ENCODE assay signal across 29 cellular contexts in genomic region chrX:53056292-53056691, GRCh38. TPM values are rescaled to one million over a fixed set of nuclear protein-coding genes. Genes with fewer than 3 reads are reported as not detected.
"Had no signal": no experiment of that assay in that cellular context is flagged by ENCODE, and none has a peak within 500 bp of the region (broad histone marks: within the 10 kb centered on the region; RNA-seq: fewer than 3 reads in every experiment).

No MANE protein-coding gene starts in this region.

- ATAC-seq: activated CD8-positive, alpha-beta memory T cell treated with anti-CD3 and anti-CD28 coated beads, Interleukin-2, amount 10 ng/mL, durations not matched to agents 7 days and 5 days; body of pancreas; gastrocnemius medialis; heart left ventricle; psoas muscle; right cardiac atrium had no signal

- FAIRE-seq: colon had no signal

- H3K27ac Mint-ChIP-seq: activated CD8-positive, alpha-beta memory T cell treated with anti-CD3 and anti-CD28 coated beads, Interleukin-2, amount 10 ng/mL, durations not matched to agents 7 days and 5 days; activated naive CD4-positive, alpha-beta T cell treated with anti-CD3 and anti-CD28 coated beads, Interleukin-2, amount 50 U/mL, for 24 hours; activated T-cell treated with anti-CD3 and anti-CD28 coated beads, Interleukin-2, amount 50 U/mL, for 24 hours; memory B cell; neural progenitor cell had no signal

- H3K36me3 Mint-ChIP-seq: activated CD8-positive, alpha-beta memory T cell treated with anti-CD3 and anti-CD28 coated beads, Interleukin-2, amount 10 ng/mL, durations not matched to agents 7 days and 5 days; activated naive CD4-positive, alpha-beta T cell treated with anti-CD3 and anti-CD28 coated beads, Interleukin-2, amount 50 U/mL, for 24 hours; memory B cell had no signal

- H3K4me1 Mint-ChIP-seq: activated naive CD4-positive, alpha-beta T cell treated with anti-CD3 and anti-CD28 coated beads, Interleukin-2, amount 50 U/mL, for 24 hours; neural progenitor cell had no signal

- H3K9me3 Mint-ChIP-seq: activated naive CD4-positive, alpha-beta T cell treated with anti-CD3 and anti-CD28 coated beads, Interleukin-2, amount 50 U/mL, for 24 hours; activated T-cell treated with anti-CD3 and anti-CD28 coated beads, Interleukin-2, amount 50 U/mL, for 24 hours; memory B cell had no signal

- H3K27me3 Mint-ChIP-seq: activated CD8-positive, alpha-beta memory T cell treated with anti-CD3 and anti-CD28 coated beads, Interleukin-2, amount 10 ng/mL, durations not matched to agents 7 days and 5 days; activated naive CD4-positive, alpha-beta T cell treated with anti-CD3 and anti-CD28 coated beads, Interleukin-2, amount 50 U/mL, for 24 hours; memory B cell had no signal

- DNase-seq: activated CD4-positive, alpha-beta T cell treated with anti-CD3 and anti-CD28 coated beads for 1 hour; activated CD4-positive, alpha-beta T cell treated with anti-CD3 and anti-CD28 coated beads, Interleukin-2, amount 50 U/mL, for 48 hours; activated CD8-positive, alpha-beta memory T cell treated with anti-CD3 and anti-CD28 coated beads, Interleukin-2, amount 10 ng/mL, durations not matched to agents 7 days and 5 days; activated effector memory CD4-positive, alpha-beta T cell treated with anti-CD3 and anti-CD28 coated beads, Interleukin-2, amount 50 U/mL, for 16 hours; activated T-cell treated with anti-CD3 and anti-CD28 coated beads, Interleukin-2, amount 50 U/mL, for 24 hours; amniotic stem cell; body of pancreas; central memory CD4-positive, alpha-beta T cell; dorsolateral prefrontal cortex; gastrocnemius medialis; heart left ventricle; kidney glomerular epithelial cell; left ventricle myocardium inferior; ovary; psoas muscle; right cardiac atrium; stimulated activated CD4-positive, alpha-beta T cell treated with anti-CD3 and anti-CD28 coated beads, Interleukin-15, amount 100 ng/mL, for 24 hours; stimulated activated CD4-positive, alpha-beta T cell treated with anti-CD3 and anti-CD28 coated beads, Interleukin-2, amount 100 ng/mL, for 48 hours; stomach; SW 1271; upper lobe of left lung; WERI-Rb-1 had no signal

- H3K4me3 Mint-ChIP-seq: activated CD8-positive, alpha-beta memory T cell treated with anti-CD3 and anti-CD28 coated beads, Interleukin-2, amount 10 ng/mL, durations not matched to agents 7 days and 5 days; activated naive CD4-positive, alpha-beta T cell treated with anti-CD3 and anti-CD28 coated beads, Interleukin-2, amount 50 U/mL, for 24 hours; activated T-cell treated with anti-CD3 and anti-CD28 coated beads, Interleukin-2, amount 50 U/mL, for 24 hours; memory B cell; neural progenitor cell had no signal

- H3K36me3 ChIP-seq: gastrocnemius medialis, heart left ventricle, left ventricle myocardium inferior, neural progenitor cell, ovary, stomach, upper lobe of left lung, WERI-Rb-1 had no signal

- H3K4me3 ChIP-seq: body of pancreas, dorsolateral prefrontal cortex, gastrocnemius medialis, heart left ventricle, left ventricle myocardium inferior, neural progenitor cell, ovary, psoas muscle, skin epidermis, stomach, upper lobe of left lung had no signal

- H3K27me3 ChIP-seq: body of pancreas, neural progenitor cell, ovary, stomach, upper lobe of left lung had no signal

RNA-seq across cellular contexts. Expression of gene GPR173, which starts 7.7 kb away (rescaled TPM):
- total RNA-seq: SK-MEL-5; T-helper 2 cell treated with Interferon-gamma antibody and Interleukin-4, amounts not matched to agents 100 ng/mL and 5 ng/mL, for 36 hours had no signal
